In the genomic region with DNA sequence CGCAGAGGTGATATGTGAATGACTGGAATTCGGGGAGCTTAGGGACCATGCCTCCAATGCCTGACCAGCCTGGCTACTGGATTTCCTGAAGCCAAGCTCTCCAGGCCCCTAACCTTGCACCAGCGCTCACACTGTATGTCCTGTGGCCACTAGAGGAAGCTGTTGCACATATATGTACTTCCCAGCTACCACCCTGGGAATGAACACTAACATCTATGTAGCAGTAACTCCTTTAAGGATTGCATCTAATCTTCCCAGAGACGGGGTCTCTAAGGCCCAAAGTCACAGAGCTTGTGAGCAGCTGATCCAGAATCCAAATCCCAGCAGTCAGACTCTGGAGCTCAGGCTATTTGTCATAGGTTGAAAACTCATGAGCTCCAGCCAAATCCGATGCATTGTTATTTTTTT, we compare ENCODE assay signal across 7 cellular contexts. TPM values are rescaled to one million over a fixed set of nuclear protein-coding genes. Genes with fewer than 3 reads are reported as not detected.
DNase-seq lines count a peak whose midpoint lies in the region; ATAC-seq and TF ChIP-seq lines count a peak whose summit lies in the region.

No MANE protein-coding gene starts in this region.

- DNase-seq in ELR (ENCODE audit: low read depth) (peak; percentile 80), LHCN-M2 (ENCODE audit: low read depth) (peak; percentile 71), RWPE1 (ENCODE audit: low spot score) (peak; percentile 60), non-pigmented ciliary epithelial cell (ENCODE audit: low read depth) (peak; percentile 18), cerebellar nuclear complex (lab: John Stamatoyannopoulos, UW) (no peak)

- peak; percentile 71 for TF ChIP-seq CTCF in RWPE1 (conservative IDR thresholded peaks at IDR 0.05; ENCODE audit: low read depth)

- peak; percentile 67 for ATAC-seq in esophagus mucosa
- ATAC-seq in HG03159 (IDR thresholded peaks at IDR 0.05; ENCODE audit: unreplicated experiment): no peak

- CTCF ChIA-PET in RWPE1 (lab: Yijun Ruan, JAX): interaction anchor here (0.5 to 2.1 kb wide), 24 partner anchors 9 to 803 kb away, joined by 3 to 19 read pairs (median 4); a partner anchor contains a TSS

- POLR2A ChIA-PET in RWPE1 (lab: Yijun Ruan, JAX; ENCODE audit: low non-redundant PET): interaction anchor here (0.6 kb wide), 1 partner anchor 52 kb away, joined by 4 read pairs; no protein-coding TSS in a partner anchor

- H3K27ac ChIP-seq in RWPE1: no peak overlapping the region

RNA-seq across cellular contexts. Expression of a gene that starts 20.4 kb away (rescaled TPM):
- total RNA-seq in LHCN-M2 (2014; rRNA removed) (not detected in 2 replicates), esophagus mucosa (8.3 TPM)
- polyA plus RNA-seq in LHCN-M2 (2012): not detected

RNA-seq across cellular contexts. Expression of a gene that starts 26.9 kb away (rescaled TPM):
- not detected in 2 replicates for total RNA-seq in LHCN-M2 (2014; rRNA removed)
- polyA plus RNA-seq in LHCN-M2 (2012): not detected
- total RNA-seq in esophagus mucosa: not detected

RNA-seq across cellular contexts. Expression of a gene that starts 45.5 kb away (rescaled TPM):
- total RNA-seq in LHCN-M2 (2014; rRNA removed) (not detected in 2 replicates), esophagus mucosa (not detected)
- polyA plus RNA-seq in LHCN-M2 (2012): not detected

Comparison
In these comparisons a context has a peak if more than half of its experiments do, and no peak if none do; other contexts are left out.
1. DNase-seq: peak in ELR (single experiment), LHCN-M2 (single experiment), RWPE1 (single experiment) and non-pigmented ciliary epithelial cell (single experiment); none in cerebellar nuclear complex (0 of 2).